19 cellular contexts compared by ENCODE assay signal in genomic region chr1:16300436-16300835, GRCh38. TPM values are rescaled to one million over a fixed set of nuclear protein-coding genes. Genes with fewer than 3 reads are reported as not detected.
DNase-seq lines count a peak whose midpoint lies in the region; TF ChIP-seq lines count a peak whose summit lies in the region.
"Had no signal": no experiment of that assay in that cellular context is flagged by ENCODE, and none has a peak within 500 bp of the region (broad histone marks: within the 10 kb centered on the region; RNA-seq: fewer than 3 reads in every experiment).

No MANE protein-coding gene starts in this region.

- no peaks in the 10 kb centered on the region for H4K20me1 ChIP-seq in neural cell (ENCODE audit: insufficient read depth)

- no peaks in the 10 kb centered on the region for H3K27me3 Mint-ChIP-seq in activated naive CD4-positive, alpha-beta T cell treated with anti-CD3 and anti-CD28 coated beads, Interleukin-2, amount 10 ng/mL, durations not matched to agents 7 days and 5 days
- H3K27me3 Mint-ChIP-seq: activated CD4-positive, alpha-beta memory T cell treated with anti-CD3 and anti-CD28 coated beads for 36 hours; activated naive CD4-positive, alpha-beta T cell treated with anti-CD3 and anti-CD28 coated beads, Interleukin-2, amount 50 U/mL, for 24 hours had no signal

- no peak for TF ChIP-seq POLR2A in esophagus squamous epithelium (IDR thresholded peaks at IDR 0.05)

- peaks cover 31% of the 10 kb centered on the region for H3K36me3 Mint-ChIP-seq in activated naive CD4-positive, alpha-beta T cell treated with anti-CD3 and anti-CD28 coated beads, Interleukin-2, amount 10 ng/mL, durations not matched to agents 7 days and 5 days

- peaks cover 0 to 56% (median 16%) of the 10 kb centered on the region in 3 donors for H3K36me3 ChIP-seq in esophagus squamous epithelium
- no peaks in the 10 kb centered on the region for H3K36me3 ChIP-seq in neural cell (ENCODE audit: insufficient read depth, low read length)
- H3K36me3 ChIP-seq in H7 (replicated peaks; ENCODE audit: control insufficient read depth, insufficient read depth, low read length), result peaks cover 4% of the 10 kb centered on the region

- no peaks in the 10 kb centered on the region for H3K9me3 ChIP-seq in esophagus squamous epithelium
- no peaks in the 10 kb centered on the region for H3K9me3 ChIP-seq in neural cell (ENCODE audit: low read length)

- no peak overlapping the region for H2AFZ ChIP-seq in neural cell (ENCODE audit: low read depth, low read length)

- POLR2A ChIA-PET in RWPE1 (lab: Yijun Ruan, JAX; ENCODE audit: low non-redundant PET), result no interaction called here

- H3K4me1 Mint-ChIP-seq in activated naive CD4-positive, alpha-beta T cell treated with anti-CD3 and anti-CD28 coated beads, Interleukin-2, amount 10 ng/mL, durations not matched to agents 7 days and 5 days, result no peaks in the 10 kb centered on the region

- no peaks in the 10 kb centered on the region for H3F3A ChIP-seq in neural cell (ENCODE audit: insufficient read depth, low read length, poor library complexity, severe bottlenecking)

- H3K4me2 ChIP-seq in neural cell (ENCODE audit: low read length), result no peak overlapping the region

- no peak overlapping the region for H3K27ac Mint-ChIP-seq in activated naive CD4-positive, alpha-beta T cell treated with anti-CD3 and anti-CD28 coated beads, Interleukin-2, amount 10 ng/mL, durations not matched to agents 7 days and 5 days
- H3K27ac Mint-ChIP-seq: activated CD4-positive, alpha-beta memory T cell treated with anti-CD3 and anti-CD28 coated beads for 36 hours; activated naive CD4-positive, alpha-beta T cell treated with anti-CD3 and anti-CD28 coated beads, Interleukin-2, amount 50 U/mL, for 24 hours; T-helper 1 cell treated with Interleukin-12 subunit alpha and Interleukin-12 subunit beta and Interleukin-4 antibody, amounts not matched to agents 30 μg/mL and 1 μg/mL, for 36 hours had no signal

- DNase-seq in LNCaP clone FGC (ENCODE audit: low read depth) (peak; percentile 7), RWPE1 (ENCODE audit: low spot score) (peak; percentile 84), esophagus squamous epithelium (lab: John Stamatoyannopoulos, UW) (no peak), hippocampal formation (lab: John Stamatoyannopoulos, UW) (no peak), H7 (no peak)
- no peak for DNase-seq in activated naive CD4-positive, alpha-beta T cell treated with anti-CD3 and anti-CD28 coated beads, Interleukin-2, amount 10 ng/mL, durations not matched to agents 7 days and 5 days
- DNase-seq: activated CD4-positive, alpha-beta memory T cell treated with anti-CD3 and anti-CD28 coated beads for 36 hours; activated CD8-positive, alpha-beta memory T cell treated with anti-CD3 and anti-CD28 coated beads, Interleukin-2, amount 50 U/mL, for 4 hours; DMS79; KG1; kidney; NCI-H2227 treated with DMSO at 0.1 percent for 48 hours; NCI-H69; stimulated activated naive CD4-positive, alpha-beta T cell had no signal

- CTCF ChIA-PET in RWPE1 (lab: Yijun Ruan, JAX), result interaction anchor here (1.0 kb wide), 1 partner anchor 52 kb away, joined by 4 read pairs; no protein-coding TSS in a partner anchor
- CTCF ChIA-PET in activated naive CD4-positive, alpha-beta T cell treated with anti-CD3 and anti-CD28 coated beads, Interleukin-2, amount 10 ng/mL, durations not matched to agents 7 days and 5 days (lab: Charles Lee), result no interaction called here

- intact Hi-C loops in esophagus squamous epithelium (cut with DNase I), result no loop called here

- H3K27ac ChIP-seq in RWPE1, result peak overlapping the region; percentile 71
- H3K27ac ChIP-seq in esophagus squamous epithelium, result peak overlapping the region; percentile 66 to 79 (median 73)
- peak overlapping the region; percentile 48 for H3K27ac ChIP-seq in neural cell (ENCODE audit: low read length)
- H3K27ac ChIP-seq: cardiac muscle cell had no signal

- TF ChIP-seq CTCF in LNCaP clone FGC (IDR thresholded peaks at IDR 0.05; ENCODE audit: control insufficient read depth, extremely low read depth, insufficient read depth) (no peak), RWPE1 (conservative IDR thresholded peaks at IDR 0.05; ENCODE audit: low read depth) (no peak), esophagus squamous epithelium (IDR thresholded peaks at IDR 0.05) (no peak), neural cell (IDR thresholded peaks at IDR 0.05; ENCODE audit: poor library complexity, severe bottlenecking) (no peak)

- no peaks in the 10 kb centered on the region for H3K9me2 ChIP-seq in neural cell (ENCODE audit: insufficient read depth, low read length)

- H3K27me3 ChIP-seq in esophagus squamous epithelium, result no peaks in the 10 kb centered on the region
- H3K27me3 ChIP-seq in neural cell (ENCODE audit: insufficient read depth, low read depth, low read length), result no peaks in the 10 kb centered on the region
- no peaks in the 10 kb centered on the region for H3K27me3 ChIP-seq in H7 (ENCODE audit: control insufficient read depth, insufficient read depth, low read length)
- H3K27me3 ChIP-seq: cardiac muscle cell had no signal

- no peak for TF ChIP-seq EP300 in neural cell (conservative IDR thresholded peaks at IDR 0.05; ENCODE audit: poor library complexity, severe bottlenecking)

- H3K4me3 ChIP-seq in LNCaP clone FGC (ENCODE audit: low read depth, low read length), result no peak overlapping the region
- H3K4me3 ChIP-seq in esophagus squamous epithelium, result no peak overlapping the region
- no peak overlapping the region for H3K4me3 ChIP-seq in neural cell (ENCODE audit: low read length)
- no peak overlapping the region for H3K4me3 ChIP-seq in H7 (ENCODE audit: insufficient read depth, low read depth, low read length)
- H3K4me3 ChIP-seq: cardiac muscle cell had no signal

- TF ChIP-seq RAD21 in neural cell (conservative IDR thresholded peaks at IDR 0.05), result no peak

- no peak overlapping the region for H3K9ac ChIP-seq in neural cell (ENCODE audit: low read length)

- H3K79me2 ChIP-seq in neural cell (replicated peaks; ENCODE audit: insufficient read depth, low read length), result no peaks in the 10 kb centered on the region

- H3K4me3 Mint-ChIP-seq in activated naive CD4-positive, alpha-beta T cell treated with anti-CD3 and anti-CD28 coated beads, Interleukin-2, amount 10 ng/mL, durations not matched to agents 7 days and 5 days, result no peak overlapping the region
- H3K4me3 Mint-ChIP-seq: activated CD4-positive, alpha-beta memory T cell treated with anti-CD3 and anti-CD28 coated beads for 36 hours; activated naive CD4-positive, alpha-beta T cell treated with anti-CD3 and anti-CD28 coated beads, Interleukin-2, amount 50 U/mL, for 24 hours; CD14-positive monocyte; T-helper 1 cell treated with Interleukin-12 subunit alpha and Interleukin-12 subunit beta and Interleukin-4 antibody, amounts not matched to agents 30 μg/mL and 1 μg/mL, for 36 hours had no signal

- WGBS in esophagus squamous epithelium, 2 donors, result 35 to 53% methylated on average over 3 of the region's 3 CpGs

- peaks cover 0 to 68% (median 23%) of the 10 kb centered on the region in 3 donors for H3K4me1 ChIP-seq in esophagus squamous epithelium

- no peaks in the 10 kb centered on the region for H3K9me3 Mint-ChIP-seq in activated naive CD4-positive, alpha-beta T cell treated with anti-CD3 and anti-CD28 coated beads, Interleukin-2, amount 10 ng/mL, durations not matched to agents 7 days and 5 days
- H3K9me3 Mint-ChIP-seq: activated CD4-positive, alpha-beta memory T cell treated with anti-CD3 and anti-CD28 coated beads for 36 hours; activated naive CD4-positive, alpha-beta T cell treated with anti-CD3 and anti-CD28 coated beads, Interleukin-2, amount 50 U/mL, for 24 hours; CD14-positive monocyte; T-helper 1 cell treated with Interleukin-12 subunit alpha and Interleukin-12 subunit beta and Interleukin-4 antibody, amounts not matched to agents 30 μg/mL and 1 μg/mL, for 36 hours had no signal

TF ChIP-seq in neural cell, 6 proteins besides CTCF, POLR2A, EP300 and RAD21:
- TF ChIP-seq POLR2AphosphoS5 (IDR thresholded peaks at IDR 0.05), result peak; percentile 14
- no peak for TF ChIP-seq TAF1 (IDR thresholded peaks at IDR 0.05; ENCODE audit: low read depth)

RNA-seq across cellular contexts. Expression of gene FBXO42, which starts 51.8 kb away (rescaled TPM):
- total RNA-seq in esophagus squamous epithelium, result 10 to 100 TPM; 15.9 to 29.0 (median 20.2) TPM
- 30.1 and 31.9 TPM in 2 replicates for polyA plus RNA-seq in neural cell
- polyA minus RNA-seq in neural cell, result 55.8 TPM in 2 replicates
- total RNA-seq in H7 (2014; rRNA removed; shearing (Covaris generic)), result 38.9 and 40.4 TPM in 2 replicates

Comparison
In these comparisons a context has a peak if more than half of its experiments do, and no peak if none do; other contexts are left out.
1. DNase-seq: peak in LNCaP clone FGC (single experiment) and RWPE1 (single experiment); none in esophagus squamous epithelium (single experiment), activated naive CD4-positive, alpha-beta T cell treated with anti-CD3 and anti-CD28 coated beads, Interleukin-2, amount 10 ng/mL, durations not matched to agents 7 days and 5 days (single experiment), hippocampal formation (0 of 2) and H7 (single experiment).
2. Peak in every context shown above with its lines, with median percentiles within 50 percentile points of each other: H3K27ac ChIP-seq.